8 cellular contexts compared by ENCODE assay signal in the genomic region with DNA sequence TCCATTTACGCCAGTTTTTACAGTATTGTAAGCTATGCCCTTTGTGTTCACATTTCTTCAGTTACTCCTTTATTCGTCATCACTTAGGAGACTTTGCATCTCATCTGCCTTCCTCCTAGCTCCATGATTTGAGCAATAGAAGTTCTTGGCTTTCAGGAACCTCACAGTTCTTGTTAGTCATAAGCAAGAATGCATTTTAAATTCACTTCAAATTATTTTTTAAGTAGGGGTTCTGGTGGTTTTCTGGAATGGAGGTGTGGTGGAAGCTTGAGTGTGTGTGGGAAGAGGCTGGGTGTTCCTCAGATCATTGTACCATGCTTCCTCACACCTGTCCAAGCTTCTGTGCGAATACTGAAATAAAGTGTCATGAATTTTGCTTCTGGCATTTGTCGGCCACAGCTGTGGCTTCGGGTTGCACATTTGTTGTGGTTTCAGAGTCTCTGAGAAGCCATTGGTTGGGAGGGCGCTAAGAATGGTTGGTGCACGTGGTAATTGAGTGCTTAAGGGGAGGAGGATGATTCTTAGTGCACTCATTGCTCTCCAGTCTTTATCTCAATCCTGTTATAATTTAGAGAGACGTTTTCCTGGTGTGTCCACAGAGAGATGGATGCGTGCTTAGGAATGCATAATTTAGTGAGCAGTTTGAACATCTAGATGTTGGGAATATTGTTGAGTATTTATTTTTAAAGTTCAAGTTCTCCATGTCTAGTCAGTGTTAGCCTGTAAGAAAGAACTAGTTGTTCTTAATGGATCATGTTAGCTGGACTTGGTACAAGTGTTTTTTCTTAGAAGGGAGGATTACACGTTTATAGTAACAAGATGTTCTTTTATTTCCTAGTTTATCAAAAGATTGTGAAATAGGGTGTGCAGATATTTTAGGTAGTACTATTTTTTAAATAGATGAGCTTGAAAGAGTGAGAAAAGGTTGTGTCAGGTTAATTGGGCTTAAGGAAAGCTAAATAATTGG. TPM values are rescaled to one million over a fixed set of nuclear protein-coding genes. Genes with fewer than 3 reads are reported as not detected.
DNase-seq lines count a peak whose midpoint lies in the region; ATAC-seq and TF ChIP-seq lines count a peak whose summit lies in the region.

No MANE protein-coding gene starts in this region.

- H3F3A ChIP-seq in neural progenitor cell (ENCODE audit: low read depth), result peaks cover 17% of the 10 kb centered on the region

- H2AFZ ChIP-seq in neural progenitor cell (replicated peaks), result no peak overlapping the region

- peak overlapping the region in 2 of 59 donors; percentile 6 to 10 for H3K4me3 ChIP-seq in dorsolateral prefrontal cortex
- no peak overlapping the region for H3K4me3 ChIP-seq in neural progenitor cell

- H3K36me3 ChIP-seq in neural progenitor cell, result no peaks in the 10 kb centered on the region

- DNase-seq in CD1c-positive myeloid dendritic cell (ENCODE audit: extremely low spot score), result peak; percentile 52
- peak; percentile 37 for DNase-seq in T-helper 9 cell
- DNase-seq in dorsolateral prefrontal cortex, result peak in 1 of 10 donors; percentile 48
- peak; percentile 28 for DNase-seq in neural progenitor cell (ENCODE audit: low spot score)
- DNase-seq in NCI-H1105 treated with DMSO at 0.1 percent for 48 hours (lab: John Stamatoyannopoulos, UW), result no peak
- DNase-seq in NCI-H1105 (lab: John Stamatoyannopoulos, UW), result no peak

- H3K4me1 ChIP-seq in neural progenitor cell, result peaks cover 26% of the 10 kb centered on the region

- peaks cover 45% of the 10 kb centered on the region for H3K79me2 ChIP-seq in neural progenitor cell (ENCODE audit: low read depth)

- TF ChIP-seq CTCF in dorsolateral prefrontal cortex (IDR thresholded peaks at IDR 0.05 in 54 of 56, conservative IDR thresholded peaks at IDR 0.05 in 2 of 56; ENCODE audit: low read depth in 1 of 56, partially characterized antibody in 56 of 56) (no peak), neural progenitor cell (IDR thresholded peaks at IDR 0.05) (no peak)

- no peak overlapping the region for H3K27ac Mint-ChIP-seq in neural progenitor cell

- H3K27ac ChIP-seq in dorsolateral prefrontal cortex, result peak overlapping the region in 54 of 59 donors; percentile 8 to 97 (median 86)
- H3K27ac ChIP-seq in neural progenitor cell, result no peak overlapping the region

- peaks cover 4% of the 10 kb centered on the region for H3K36me3 Mint-ChIP-seq in neural progenitor cell

- H3K4me3 Mint-ChIP-seq in neural progenitor cell, result no peak overlapping the region

- ATAC-seq in GM19395 (IDR thresholded peaks at IDR 0.05; ENCODE audit: unreplicated experiment), result peak; percentile 83
- ATAC-seq in HG03565 (IDR thresholded peaks at IDR 0.05; ENCODE audit: unreplicated experiment), result peak; percentile 67

- H3K9me3 Mint-ChIP-seq in neural progenitor cell, result no peaks in the 10 kb centered on the region

- H3K9ac ChIP-seq in neural progenitor cell, result no peak overlapping the region

- peaks cover 27% of the 10 kb centered on the region for H4K20me1 ChIP-seq in neural progenitor cell (ENCODE audit: low read depth)

- H3K9me3 ChIP-seq in neural progenitor cell (ENCODE audit: low read depth), result no peaks in the 10 kb centered on the region

- H3K27me3 ChIP-seq in dorsolateral prefrontal cortex (no peaks in the 10 kb centered on the region), neural progenitor cell (no peaks in the 10 kb centered on the region)

- H3K4me1 Mint-ChIP-seq in neural progenitor cell, result peaks cover 40% of the 10 kb centered on the region

- intact Hi-C loops in dorsolateral prefrontal cortex (cut with DNase I), result no loop called here

- H3K27me3 Mint-ChIP-seq in neural progenitor cell (ENCODE audit: insufficient read depth, low read depth), result no peaks in the 10 kb centered on the region

- no peak overlapping the region for H3K4me2 ChIP-seq in neural progenitor cell

RNA-seq across cellular contexts. Expression of gene FOXO3, which starts 31.9 kb away (rescaled TPM):
- 100 to 1,000 TPM in 4 of 120 experiments, 10 to 100 TPM in 116; 60.9 to 108 (median 81.7) TPM for total RNA-seq in dorsolateral prefrontal cortex
- 13.7 and 17.1 TPM in 2 replicates for total RNA-seq in neural progenitor cell (ENCODE audit: low replicate concordance)

Comparison
In these comparisons a context has a peak if more than half of its experiments do, and no peak if none do; other contexts are left out.
1. DNase-seq: peak in CD1c-positive myeloid dendritic cell (single experiment), T-helper 9 cell (single experiment) and neural progenitor cell (single experiment); none in NCI-H1105 treated with DMSO at 0.1 percent for 48 hours (single experiment) and NCI-H1105 (single experiment).